In the genomic region with DNA sequence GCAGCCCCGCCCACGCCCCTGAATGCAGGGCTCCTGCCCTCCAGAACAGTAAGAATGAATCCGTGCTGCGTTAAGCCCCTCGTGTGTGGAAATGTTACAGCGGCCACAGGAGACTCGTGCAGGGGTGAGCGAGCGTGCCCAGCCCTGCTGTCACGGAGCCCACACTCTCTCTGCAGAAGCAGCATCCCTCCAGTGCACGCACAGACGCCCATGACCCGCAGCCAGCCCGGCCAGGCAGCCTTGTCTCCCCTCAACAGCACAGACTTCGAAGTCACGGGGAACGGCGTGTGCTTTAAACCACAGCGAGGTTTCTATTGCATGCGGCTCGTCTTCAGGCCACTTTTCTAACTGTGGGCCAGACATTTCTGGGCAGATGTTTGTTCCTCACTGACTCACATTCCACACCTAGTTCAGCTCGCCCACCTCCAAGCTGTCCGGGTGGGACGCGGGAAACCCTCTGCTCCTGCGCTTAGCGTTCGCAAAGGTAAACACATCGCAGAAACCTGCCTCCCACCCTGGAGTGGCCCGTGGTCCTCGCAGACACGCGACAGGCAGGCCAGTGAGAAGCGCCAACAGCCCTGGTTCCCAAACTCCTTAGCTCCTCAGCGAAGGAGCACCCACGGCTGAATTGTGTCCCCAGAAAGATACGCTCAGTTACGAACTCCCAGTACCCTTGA, we compare ENCODE assay signal across 1 cellular context.
TF ChIP-seq lines count a peak whose summit lies in the region.

No MANE protein-coding gene starts in this region.

TF ChIP-seq in IMR-90, 13 proteins besides CTCF, POLR2A, EP300 and RAD21 (continued from another document):
- no peak for TF ChIP-seq MAZ (IDR thresholded peaks at IDR 0.05; ENCODE audit: borderline replicate concordance, low read depth, low read length)
